Comparison of ENCODE assay signal across 31 cellular contexts in the genomic region with DNA sequence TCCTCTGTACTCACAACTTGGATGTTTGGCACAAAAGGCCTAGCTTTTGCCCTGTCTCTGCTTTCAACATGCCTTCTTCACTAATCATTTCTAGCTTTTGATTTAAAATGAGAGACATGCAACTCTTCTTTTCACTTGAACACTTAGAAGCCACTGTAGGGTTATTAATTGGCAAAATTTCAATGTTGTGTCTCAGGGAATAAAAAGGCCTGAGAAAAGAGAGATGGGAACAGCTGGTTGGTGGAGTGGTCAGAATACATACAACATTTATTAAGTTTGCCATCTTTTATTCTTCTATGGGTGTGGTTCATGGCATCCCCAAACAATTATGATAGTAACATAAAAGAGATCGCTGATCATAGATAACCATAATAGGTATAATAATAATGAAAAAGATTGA.
"Had no signal": no experiment of that assay in that cellular context is flagged by ENCODE, and none has a peak within 500 bp of the region (broad histone marks: within the 10 kb centered on the region; RNA-seq: fewer than 3 reads in every experiment).

No MANE protein-coding gene starts in this region.

- ATAC-seq: naive thymus-derived CD4-positive, alpha-beta T cell; psoas muscle; right cardiac atrium; right lobe of liver; stimulated activated memory B cell treated with anti-CD40 and anti-IgM and Interleukin-4, amounts not matched to agents 10 μg/mL and 1 μg/mL and 100 μg/mL, for 72 hours; stimulated activated naive CD8-positive, alpha-beta T cell treated with anti-CD3 and anti-CD28 coated beads, Interleukin-15, amount 100 ng/mL, for 72 hours; stimulated activated naive CD8-positive, alpha-beta T cell treated with anti-CD3 and anti-CD28 coated beads, Interleukin-15, Interleukin-2, amounts not matched to agents 100 U/mL and 50 U/mL, for 24 hours had no signal

- H3K79me2 ChIP-seq: parathyroid adenoma had no signal

- H3K27ac Mint-ChIP-seq: neural progenitor cell; progenitor cell of endocrine pancreas; stimulated activated memory B cell treated with anti-CD40 and anti-IgM and Interleukin-4, amounts not matched to agents 10 μg/mL and 1 μg/mL and 100 μg/mL, for 72 hours had no signal

- DNase-seq: naive thymus-derived CD4-positive, alpha-beta T cell; occipital lobe; ovary; posterior cingulate gyrus; psoas muscle; right cardiac atrium; right lobe of liver; sigmoid colon; spleen; stimulated activated CD4-positive, alpha-beta T cell treated with anti-CD3 and anti-CD28 coated beads, Interleukin-12 subunit alpha, Interleukin-12 subunit beta, amount 100 ng/mL, for 4 hours; stimulated activated CD4-positive, alpha-beta T cell treated with anti-CD3 and anti-CD28 coated beads, Interleukin-1b, Interleukin-23, amount 100 ng/mL, for 48 hours; stimulated activated CD4-positive, alpha-beta T cell treated with anti-CD3 and anti-CD28 coated beads, Interleukin-4, amount 100 ng/mL, for 1 hour; stimulated activated CD4-positive, alpha-beta T cell treated with anti-CD3 and anti-CD28 coated beads, Interleukin-4, amount 100 ng/mL, for 4 hours; stimulated activated CD8-positive, alpha-beta memory T cell treated with anti-CD3 and anti-CD28 coated beads, Interleukin-4, amount 100 ng/mL, for 48 hours; stimulated activated naive CD4-positive, alpha-beta T cell; stimulated activated naive CD8-positive, alpha-beta T cell treated with anti-CD3 and anti-CD28 coated beads, Interleukin-15, amount 100 ng/mL, for 72 hours; stimulated activated naive CD8-positive, alpha-beta T cell treated with anti-CD3 and anti-CD28 coated beads, Interleukin-15, Interleukin-2, amounts not matched to agents 100 U/mL and 50 U/mL, for 24 hours; substantia nigra; thyroid gland; trophoblast cell; upper lobe of left lung had no signal

- H3K9me3 Mint-ChIP-seq: naive thymus-derived CD4-positive, alpha-beta T cell; nephron; neural progenitor cell; stimulated activated memory B cell treated with anti-CD40 and anti-IgM and Interleukin-4, amounts not matched to agents 10 μg/mL and 1 μg/mL and 100 μg/mL, for 72 hours; stimulated activated naive CD8-positive, alpha-beta T cell treated with anti-CD3 and anti-CD28 coated beads, Interleukin-15, amount 100 ng/mL, for 72 hours had no signal

- H3K27ac ChIP-seq: neural progenitor cell, ovary, parathyroid adenoma, psoas muscle, right lobe of liver, sigmoid colon, skin epidermis, spleen, thoracic aorta, thyroid gland, tibial nerve, upper lobe of left lung, vagina had no signal

- H3K4me2 ChIP-seq: neural progenitor cell, smooth muscle cell had no signal

- H3K4me1 ChIP-seq: parathyroid adenoma, psoas muscle, right lobe of liver, sigmoid colon, vagina had no signal

- H3K36me3 Mint-ChIP-seq: neural progenitor cell had no signal

- H3K27me3 ChIP-seq: neural progenitor cell, ovary, right lobe of liver, sigmoid colon, spleen, thyroid gland, tibial nerve, upper lobe of left lung, vagina had no signal

- H2AFZ ChIP-seq: neural progenitor cell, parathyroid adenoma had no signal

- H3K27me3 Mint-ChIP-seq: naive thymus-derived CD4-positive, alpha-beta T cell; progenitor cell of endocrine pancreas; stimulated activated memory B cell treated with anti-CD40 and anti-IgM and Interleukin-4, amounts not matched to agents 10 μg/mL and 1 μg/mL and 100 μg/mL, for 72 hours; stimulated activated naive CD8-positive, alpha-beta T cell treated with anti-CD3 and anti-CD28 coated beads, Interleukin-15, amount 100 ng/mL, for 72 hours had no signal

- H3K9ac ChIP-seq: neural progenitor cell, parathyroid adenoma had no signal

- H3K36me3 ChIP-seq: neural progenitor cell, ovary, right lobe of liver, sigmoid colon, spleen, thoracic aorta, thyroid gland, tibial nerve, upper lobe of left lung, vagina had no signal

- H3K9me3 ChIP-seq: ovary, psoas muscle, right lobe of liver, sigmoid colon, spleen, thoracic aorta, thyroid gland, tibial nerve, upper lobe of left lung, vagina had no signal

- H3K4me3 ChIP-seq: neural progenitor cell, ovary, psoas muscle, right lobe of liver, sigmoid colon, skin epidermis, smooth muscle cell, spleen, thoracic aorta, thyroid gland, tibial nerve, upper lobe of left lung, vagina had no signal

- H3K4me3 Mint-ChIP-seq: naive thymus-derived CD4-positive, alpha-beta T cell; nephron; neural progenitor cell; stimulated activated memory B cell treated with anti-CD40 and anti-IgM and Interleukin-4, amounts not matched to agents 10 μg/mL and 1 μg/mL and 100 μg/mL, for 72 hours; stimulated activated naive CD8-positive, alpha-beta T cell treated with anti-CD3 and anti-CD28 coated beads, Interleukin-15, amount 100 ng/mL, for 72 hours had no signal
